15 cellular contexts compared by ENCODE assay signal in the genomic region with DNA sequence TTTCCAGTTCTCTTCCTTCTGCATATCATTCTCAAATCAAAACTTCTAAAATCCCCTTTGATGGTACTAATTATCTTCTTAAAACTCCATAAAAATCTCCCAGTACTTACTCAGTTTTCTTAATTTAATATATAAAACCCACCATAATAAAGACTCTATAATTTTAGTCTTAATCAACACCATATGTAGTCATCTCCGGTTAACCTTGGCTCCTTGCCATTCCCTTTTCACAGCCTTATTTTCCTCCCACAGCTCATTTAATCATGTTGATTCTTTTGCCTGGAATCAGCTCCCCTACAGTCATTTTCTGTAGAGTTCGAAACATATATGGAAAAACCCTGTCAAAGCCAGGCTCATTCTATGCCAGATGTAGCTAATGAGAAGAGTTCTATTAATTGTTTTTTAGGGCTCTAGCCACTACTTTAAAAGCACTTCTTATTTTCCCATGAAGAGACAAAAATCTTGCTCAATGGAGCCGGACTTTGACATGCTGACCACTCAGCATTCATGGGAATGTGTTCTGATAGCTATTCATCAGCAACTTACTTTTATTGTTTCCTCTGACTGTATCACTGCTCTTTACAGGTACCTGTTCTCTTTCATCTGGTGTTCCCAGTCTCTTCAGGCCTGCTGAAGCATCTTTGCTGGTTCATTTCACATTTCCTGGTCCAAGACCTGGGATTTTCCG.
DNase-seq lines count a peak whose midpoint lies in the region; ATAC-seq and TF ChIP-seq lines count a peak whose summit lies in the region.
"Had no signal": no experiment of that assay in that cellular context is flagged by ENCODE, and none has a peak within 500 bp of the region (broad histone marks: within the 10 kb centered on the region; RNA-seq: fewer than 3 reads in every experiment).

No MANE protein-coding gene starts in this region.

- no peaks in the 10 kb centered on the region for H3K27me3 ChIP-seq in smooth muscle cell (ENCODE audit: low read depth)
- H3K27me3 ChIP-seq: right atrium auricular region, testis had no signal

- WGBS in smooth muscle cell (ENCODE audit: low lambda C conversion rate) = 62% methylated on average over 4 of the region's 4 CpGs

- peaks cover 15% of the 10 kb centered on the region for H3K4me1 ChIP-seq in smooth muscle cell (ENCODE audit: low read depth)
- H3K4me1 ChIP-seq: right atrium auricular region, testis had no signal

- peak overlapping the region; percentile 7 for H2AFZ ChIP-seq in smooth muscle cell (ENCODE audit: low read depth)

- DNase-seq in NCI-H345 (lab: John Stamatoyannopoulos, UW) (peak; percentile 11), NCI-H345 treated with DMSO at 0.1 percent for 48 hours (lab: John Stamatoyannopoulos, UW; ENCODE audit: unreplicated experiment) (no peak), NCI-H446 treated with DMSO at 0.1 percent for 48 hours (lab: John Stamatoyannopoulos, UW) (peak; percentile 85), epithelial cell of proximal tubule (ENCODE audit: low read depth) (peak; percentile 59), smooth muscle cell (lab: John Stamatoyannopoulos, UW; ENCODE audit: unreplicated experiment) (no peak)
- no peak for DNase-seq in stimulated activated naive CD4-positive, alpha-beta T cell treated with Interleukin-2 at 50 U/mL for 16 hours (lab: John Stamatoyannopoulos, UW)
- DNase-seq: activated CD4-positive, alpha-beta T cell treated with anti-CD3 and anti-CD28 coated beads, Interleukin-2, amount 50 U/mL, for 4 hours; activated naive CD4-positive, alpha-beta T cell treated with Interleukin-2 at 50 U/mL for 16 hours; DMS79 treated with DMSO at 0.1 percent for 48 hours; effector memory CD8-positive, alpha-beta T cell; T-helper 2 cell; testis had no signal

- no peaks in the 10 kb centered on the region for H3K9me3 ChIP-seq in smooth muscle cell (replicated peaks; ENCODE audit: low read depth)
- H3K9me3 ChIP-seq: right atrium auricular region, testis had no signal

- TF ChIP-seq CTCF in epithelial cell of proximal tubule (conservative IDR thresholded peaks at IDR 0.05; ENCODE audit: low read depth, low read length) (no peak), smooth muscle cell (IDR thresholded peaks at IDR 0.05; ENCODE audit: borderline replicate concordance, insufficient read depth, poor library complexity, severe bottlenecking) (no peak)

- H3K4me3 ChIP-seq in epithelial cell of proximal tubule (ENCODE audit: low read depth, low read length) (peak overlapping the region; percentile 30), smooth muscle cell (no peak overlapping the region)
- H3K4me3 ChIP-seq: right atrium auricular region, testis had no signal

- no peaks in the 10 kb centered on the region for H3K36me3 ChIP-seq in smooth muscle cell (ENCODE audit: low read depth)
- H3K36me3 ChIP-seq: right atrium auricular region had no signal

- ATAC-seq in GM18520 (IDR thresholded peaks at IDR 0.05; ENCODE audit: unreplicated experiment) = no peak
- no peak for ATAC-seq in HG03280 (IDR thresholded peaks at IDR 0.05; ENCODE audit: unreplicated experiment)
- ATAC-seq: effector memory CD8-positive, alpha-beta T cell had no signal

- H3K27ac ChIP-seq in smooth muscle cell (ENCODE audit: low read depth) = peak overlapping the region; percentile 89
- H3K27ac ChIP-seq: testis had no signal

- H3K79me2 ChIP-seq in smooth muscle cell (ENCODE audit: low read depth) = no peaks in the 10 kb centered on the region

- H4K20me1 ChIP-seq in smooth muscle cell (ENCODE audit: low read depth) = no peaks in the 10 kb centered on the region

- H3F3A ChIP-seq in smooth muscle cell (ENCODE audit: low read depth) = peaks cover 13% of the 10 kb centered on the region

- peak overlapping the region; percentile 56 for H3K4me2 ChIP-seq in smooth muscle cell

- peak overlapping the region; percentile 38 for H3K9ac ChIP-seq in smooth muscle cell (ENCODE audit: low read depth)

Comparison
In these comparisons a context has a peak if more than half of its experiments do, and no peak if none do; other contexts are left out.
1. DNase-seq: peak in NCI-H345 (single experiment), NCI-H446 treated with DMSO at 0.1 percent for 48 hours (single experiment) and epithelial cell of proximal tubule (single experiment); none in NCI-H345 treated with DMSO at 0.1 percent for 48 hours (single experiment), smooth muscle cell (single experiment) and stimulated activated naive CD4-positive, alpha-beta T cell treated with Interleukin-2 at 50 U/mL for 16 hours (single experiment).